27 cellular contexts compared by ENCODE assay signal in the genomic region with DNA sequence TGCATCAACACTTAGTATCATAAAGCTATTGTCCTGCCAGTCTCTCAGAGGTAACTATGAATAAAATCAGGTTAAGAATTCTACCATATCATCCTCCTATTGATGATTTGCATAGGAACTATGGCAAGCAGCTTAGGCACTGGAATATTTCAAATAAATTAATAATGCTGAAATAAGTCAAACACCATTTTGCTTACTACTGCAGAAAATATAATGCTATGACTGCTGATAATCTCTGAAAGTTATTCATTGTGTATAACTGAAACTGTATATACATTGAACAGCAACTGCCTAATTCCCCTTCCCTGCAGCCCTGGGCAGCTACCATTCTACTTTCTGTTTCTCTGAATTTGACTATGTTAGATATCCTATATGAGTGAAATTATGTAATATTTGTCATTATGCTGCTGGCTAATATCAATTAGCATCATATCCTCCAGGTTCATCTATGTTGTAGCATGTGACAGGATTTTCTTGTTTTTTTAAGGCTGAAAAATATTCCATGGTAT.
"Had no signal": no experiment of that assay in that cellular context is flagged by ENCODE, and none has a peak within 500 bp of the region (broad histone marks: within the 10 kb centered on the region; RNA-seq: fewer than 3 reads in every experiment).

No MANE protein-coding gene starts in this region.

- H3K36me3 ChIP-seq: left ventricle myocardium inferior, ovary, right atrium auricular region, stomach, thyroid gland, transverse colon, upper lobe of left lung, vagina had no signal

- H3K36me3 Mint-ChIP-seq: immature natural killer cell; naive thymus-derived CD4-positive, alpha-beta T cell; natural killer cell treated with Interleukin-12 subunit alpha and Interleukin-12 subunit beta and Interleukin-15 and Interleukin-18, amount 100 ng/mL, for 72 hours; stimulated activated naive B cell treated with anti-CD40 and anti-IgM and Interleukin-4, amounts not matched to agents 10 μg/mL and 1 μg/mL and 100 μg/mL, for 72 hours had no signal

- H3K4me1 Mint-ChIP-seq: immature natural killer cell; naive thymus-derived CD4-positive, alpha-beta T cell; stimulated activated naive B cell treated with anti-CD40 and anti-IgM and Interleukin-4, amounts not matched to agents 10 μg/mL and 1 μg/mL and 100 μg/mL, for 72 hours had no signal

- H3K9me3 ChIP-seq: ovary, stomach, testis, thyroid gland, upper lobe of left lung, vagina had no signal

- H3K4me1 ChIP-seq: left ventricle myocardium inferior, right atrium auricular region, stomach, testis, thyroid gland, transverse colon, upper lobe of left lung, vagina had no signal

- H3K27me3 Mint-ChIP-seq: naive thymus-derived CD4-positive, alpha-beta T cell; natural killer cell treated with Interleukin-12 subunit alpha and Interleukin-12 subunit beta and Interleukin-15 and Interleukin-18, amount 100 ng/mL, for 72 hours; progenitor cell of endocrine pancreas; stimulated activated naive B cell treated with anti-CD40 and anti-IgM and Interleukin-4, amounts not matched to agents 10 μg/mL and 1 μg/mL and 100 μg/mL, for 72 hours had no signal

- H3K27ac Mint-ChIP-seq: immature natural killer cell; naive thymus-derived CD4-positive, alpha-beta T cell; natural killer cell treated with Interleukin-12 subunit alpha and Interleukin-12 subunit beta and Interleukin-15 and Interleukin-18, amount 100 ng/mL, for 72 hours; progenitor cell of endocrine pancreas; stimulated activated naive B cell treated with anti-CD40 and anti-IgM and Interleukin-4, amounts not matched to agents 10 μg/mL and 1 μg/mL and 100 μg/mL, for 72 hours had no signal

- H3K27ac ChIP-seq: left ventricle myocardium inferior, ovary, right atrium auricular region, skin epidermis, stomach, testis, thyroid gland, transverse colon, upper lobe of left lung, vagina had no signal

- FAIRE-seq: islet of Langerhans had no signal

- H3K4me3 Mint-ChIP-seq: immature natural killer cell; naive thymus-derived CD4-positive, alpha-beta T cell; natural killer cell treated with Interleukin-12 subunit alpha and Interleukin-12 subunit beta and Interleukin-15 and Interleukin-18, amount 100 ng/mL, for 72 hours; stimulated activated naive B cell treated with anti-CD40 and anti-IgM and Interleukin-4, amounts not matched to agents 10 μg/mL and 1 μg/mL and 100 μg/mL, for 72 hours had no signal

- H3K27me3 ChIP-seq: ovary, right atrium auricular region, stomach, testis, thyroid gland, transverse colon, upper lobe of left lung, vagina had no signal

- H3K4me3 ChIP-seq: left ventricle myocardium inferior, lung, mucosa of descending colon, ovary, right atrium auricular region, skin epidermis, stomach, testis, thyroid gland, transverse colon, upper lobe of left lung, vagina had no signal

- H3K9me3 Mint-ChIP-seq: immature natural killer cell; stimulated activated naive B cell treated with anti-CD40 and anti-IgM and Interleukin-4, amounts not matched to agents 10 μg/mL and 1 μg/mL and 100 μg/mL, for 72 hours had no signal

- ATAC-seq: mucosa of descending colon; naive thymus-derived CD4-positive, alpha-beta T cell; natural killer cell treated with Interleukin-12 subunit alpha and Interleukin-12 subunit beta and Interleukin-15 and Interleukin-18, amount 100 ng/mL, for 72 hours; sciatic nerve; stimulated activated naive B cell treated with anti-CD40 and anti-IgM and Interleukin-4, amounts not matched to agents 10 μg/mL and 1 μg/mL and 100 μg/mL, for 72 hours; stimulated activated naive CD8-positive, alpha-beta T cell treated with anti-CD3 and anti-CD28 coated beads, Interleukin-15, Interleukin-2, amounts not matched to agents 100 U/mL and 50 U/mL, for 24 hours had no signal

- DNase-seq: hypothalamus; immature natural killer cell; left ventricle myocardium inferior; mesendoderm; midbrain; mucosa of descending colon; naive thymus-derived CD4-positive, alpha-beta T cell; ovary; stimulated activated CD4-positive, alpha-beta T cell treated with anti-CD3 and anti-CD28 coated beads, Interleukin-12 subunit alpha, Interleukin-12 subunit beta, amount 100 ng/mL, for 4 hours; stimulated activated CD4-positive, alpha-beta T cell treated with anti-CD3 and anti-CD28 coated beads, Interleukin-15, amount 100 ng/mL, for 24 hours; stimulated activated CD4-positive, alpha-beta T cell treated with anti-CD3 and anti-CD28 coated beads, Interleukin-2, amount 100 ng/mL, for 24 hours; stimulated activated CD4-positive, alpha-beta T cell treated with anti-CD3 and anti-CD28 coated beads, Interleukin-4, amount 100 ng/mL, for 1 hour; stimulated activated naive B cell treated with anti-CD40 and anti-IgM and Interleukin-4, amounts not matched to agents 10 μg/mL and 1 μg/mL and 100 μg/mL, for 72 hours; stimulated activated naive CD8-positive, alpha-beta T cell treated with anti-CD3 and anti-CD28 coated beads, Interleukin-15, Interleukin-2, amounts not matched to agents 100 U/mL and 50 U/mL, for 24 hours; stomach; testis; thyroid gland; transverse colon; upper lobe of left lung had no signal
